Comparison of ENCODE assay signal across 1 cellular context in the genomic region with DNA sequence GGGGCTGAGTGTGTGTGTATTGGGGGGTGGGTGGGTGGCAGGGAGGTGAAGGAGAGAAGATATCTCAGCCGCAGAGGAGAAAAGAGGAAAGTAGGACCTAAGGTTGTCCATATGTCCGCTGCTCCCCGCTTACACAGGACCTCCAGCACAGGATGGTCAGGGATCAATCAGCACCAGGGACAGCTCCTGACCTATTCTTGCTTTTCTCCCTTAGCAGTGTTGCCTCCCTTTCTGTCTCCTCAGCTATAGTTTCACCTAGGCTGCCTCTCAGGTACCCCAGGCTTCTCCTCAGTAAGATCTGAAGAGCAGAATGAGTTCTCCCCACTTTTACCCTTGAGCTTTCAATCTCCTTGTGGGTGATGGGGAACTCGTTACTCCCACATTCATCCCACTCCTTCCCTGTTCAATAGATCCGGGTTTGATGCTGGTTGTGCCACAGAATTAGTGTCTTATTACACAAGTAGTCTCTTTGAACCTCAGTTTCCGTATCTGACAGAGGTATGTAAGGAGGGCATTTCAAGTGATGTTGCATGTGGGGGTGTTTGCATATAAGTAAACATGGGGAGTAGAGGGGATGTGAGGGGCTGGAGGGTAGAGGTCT.
A peak's percentile ranks its signal among the peaks of the same experiment; 100 is the strongest.
TF ChIP-seq lines count a peak whose summit lies in the region.

No MANE protein-coding gene starts in this region.

TF ChIP-seq in K562, 482 proteins besides CTCF, POLR2A, EP300 and RAD21 (continued from another document and continues in another):
- TF ChIP-seq, protein P1, sequence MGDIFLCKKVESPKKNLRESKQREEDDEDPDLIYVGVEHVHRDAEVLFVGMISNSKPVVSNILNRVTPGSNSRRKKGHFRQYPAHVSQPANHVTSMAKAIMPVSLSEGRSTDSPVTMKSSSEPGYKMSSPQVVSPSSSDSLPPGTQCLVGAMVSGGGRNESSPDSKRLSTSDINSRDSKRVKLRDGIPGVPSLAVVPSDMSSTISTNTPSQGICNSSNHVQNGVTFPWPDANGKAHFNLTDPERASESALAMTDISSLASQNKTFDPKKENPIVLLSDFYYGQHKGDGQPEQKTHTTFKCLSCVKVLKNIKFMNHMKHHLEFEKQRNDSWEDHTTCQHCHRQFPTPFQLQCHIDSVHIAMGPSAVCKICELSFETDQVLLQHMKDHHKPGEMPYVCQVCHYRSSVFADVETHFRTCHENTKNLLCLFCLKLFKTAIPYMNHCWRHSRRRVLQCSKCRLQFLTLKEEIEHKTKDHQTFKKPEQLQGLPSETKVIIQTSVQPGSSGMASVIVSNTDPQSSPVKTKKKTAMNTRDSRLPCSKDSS (IDR thresholded peaks at IDR 0.05; ENCODE audit: low read depth, partially characterized antibody): no peak
- TF ChIP-seq, protein P2, sequence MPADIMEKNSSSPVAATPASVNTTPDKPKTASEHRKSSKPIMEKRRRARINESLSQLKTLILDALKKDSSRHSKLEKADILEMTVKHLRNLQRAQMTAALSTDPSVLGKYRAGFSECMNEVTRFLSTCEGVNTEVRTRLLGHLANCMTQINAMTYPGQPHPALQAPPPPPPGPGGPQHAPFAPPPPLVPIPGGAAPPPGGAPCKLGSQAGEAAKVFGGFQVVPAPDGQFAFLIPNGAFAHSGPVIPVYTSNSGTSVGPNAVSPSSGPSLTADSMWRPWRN (IDR thresholded peaks at IDR 0.05; ENCODE audit: low read depth): no peak
- TF ChIP-seq MEF2A (IDR thresholded peaks at IDR 0.05; ENCODE audit: control insufficient read depth, low read depth, low read length): no peak
- TF ChIP-seq, protein P3, sequence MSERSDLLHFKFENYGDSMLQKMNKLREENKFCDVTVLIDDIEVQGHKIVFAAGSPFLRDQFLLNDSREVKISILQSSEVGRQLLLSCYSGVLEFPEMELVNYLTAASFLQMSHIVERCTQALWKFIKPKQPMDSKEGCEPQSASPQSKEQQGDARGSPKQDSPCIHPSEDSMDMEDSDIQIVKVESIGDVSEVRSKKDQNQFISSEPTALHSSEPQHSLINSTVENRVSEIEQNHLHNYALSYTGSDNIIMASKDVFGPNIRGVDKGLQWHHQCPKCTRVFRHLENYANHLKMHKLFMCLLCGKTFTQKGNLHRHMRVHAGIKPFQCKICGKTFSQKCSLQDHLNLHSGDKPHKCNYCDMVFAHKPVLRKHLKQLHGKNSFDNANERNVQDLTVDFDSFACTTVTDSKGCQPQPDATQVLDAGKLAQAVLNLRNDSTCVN (CRISPR knock-in tag; IDR thresholded peaks at IDR 0.05): no peak
- TF ChIP-seq ETS2 (tag; IDR thresholded peaks at IDR 0.05; ENCODE audit: borderline replicate concordance, poor library complexity, severe bottlenecking): no peak
- TF ChIP-seq PHF8 (IDR thresholded peaks at IDR 0.05; ENCODE audit: borderline replicate concordance, low read length): no peak
- no peak for TF ChIP-seq ZC3H8 (IDR thresholded peaks at IDR 0.05)
- TF ChIP-seq PHTF2 (CRISPR knock-in tag; IDR thresholded peaks at IDR 0.05): no peak
- TF ChIP-seq NRF1 (conservative IDR thresholded peaks at IDR 0.05 in 1 of 2, IDR thresholded peaks at IDR 0.05 in 1 of 2): no peak
- TF ChIP-seq EHMT2 (IDR thresholded peaks at IDR 0.05): peak; percentile 99
- TF ChIP-seq, protein P4, sequence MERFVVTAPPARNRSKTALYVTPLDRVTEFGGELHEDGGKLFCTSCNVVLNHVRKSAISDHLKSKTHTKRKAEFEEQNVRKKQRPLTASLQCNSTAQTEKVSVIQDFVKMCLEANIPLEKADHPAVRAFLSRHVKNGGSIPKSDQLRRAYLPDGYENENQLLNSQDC (CRISPR knock-in tag; IDR thresholded peaks at IDR 0.05): no peak
- TF ChIP-seq, protein P5, sequence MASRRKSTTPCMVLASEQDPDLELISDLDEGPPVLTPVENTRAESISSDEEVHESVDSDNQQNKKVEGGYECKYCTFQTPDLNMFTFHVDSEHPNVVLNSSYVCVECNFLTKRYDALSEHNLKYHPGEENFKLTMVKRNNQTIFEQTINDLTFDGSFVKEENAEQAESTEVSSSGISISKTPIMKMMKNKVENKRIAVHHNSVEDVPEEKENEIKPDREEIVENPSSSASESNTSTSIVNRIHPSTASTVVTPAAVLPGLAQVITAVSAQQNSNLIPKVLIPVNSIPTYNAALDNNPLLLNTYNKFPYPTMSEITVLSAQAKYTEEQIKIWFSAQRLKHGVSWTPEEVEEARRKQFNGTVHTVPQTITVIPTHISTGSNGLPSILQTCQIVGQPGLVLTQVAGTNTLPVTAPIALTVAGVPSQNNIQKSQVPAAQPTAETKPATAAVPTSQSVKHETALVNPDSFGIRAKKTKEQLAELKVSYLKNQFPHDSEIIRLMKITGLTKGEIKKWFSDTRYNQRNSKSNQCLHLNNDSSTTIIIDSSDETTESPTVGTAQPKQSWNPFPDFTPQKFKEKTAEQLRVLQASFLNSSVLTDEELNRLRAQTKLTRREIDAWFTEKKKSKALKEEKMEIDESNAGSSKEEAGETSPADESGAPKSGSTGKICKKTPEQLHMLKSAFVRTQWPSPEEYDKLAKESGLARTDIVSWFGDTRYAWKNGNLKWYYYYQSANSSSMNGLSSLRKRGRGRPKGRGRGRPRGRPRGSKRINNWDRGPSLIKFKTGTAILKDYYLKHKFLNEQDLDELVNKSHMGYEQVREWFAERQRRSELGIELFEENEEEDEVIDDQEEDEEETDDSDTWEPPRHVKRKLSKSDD (conservative IDR thresholded peaks at IDR 0.05; ENCODE audit: low read length): no peak
- TF ChIP-seq ZNF589 (CRISPR knock-in tag; IDR thresholded peaks at IDR 0.05; ENCODE audit: low read depth): no peak
- no peak for TF ChIP-seq HNRNPUL1 (IDR thresholded peaks at IDR 0.05; ENCODE audit: low read length)
- no peak for TF ChIP-seq GTF2A2 (tag; IDR thresholded peaks at IDR 0.05)
- TF ChIP-seq, protein P6, sequence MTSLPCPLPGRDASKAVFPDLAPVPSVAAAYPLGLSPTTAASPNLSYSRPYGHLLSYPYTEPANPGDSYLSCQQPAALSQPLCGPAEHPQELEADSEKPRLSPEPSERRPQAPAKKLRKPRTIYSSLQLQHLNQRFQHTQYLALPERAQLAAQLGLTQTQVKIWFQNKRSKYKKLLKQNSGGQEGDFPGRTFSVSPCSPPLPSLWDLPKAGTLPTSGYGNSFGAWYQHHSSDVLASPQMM (CRISPR knock-in tag; IDR thresholded peaks at IDR 0.05): no peak
- no peak for TF ChIP-seq KDM5B (IDR thresholded peaks at IDR 0.05; ENCODE audit: insufficient replicate concordance, low read depth, low read length)
- TF ChIP-seq, protein P7, sequence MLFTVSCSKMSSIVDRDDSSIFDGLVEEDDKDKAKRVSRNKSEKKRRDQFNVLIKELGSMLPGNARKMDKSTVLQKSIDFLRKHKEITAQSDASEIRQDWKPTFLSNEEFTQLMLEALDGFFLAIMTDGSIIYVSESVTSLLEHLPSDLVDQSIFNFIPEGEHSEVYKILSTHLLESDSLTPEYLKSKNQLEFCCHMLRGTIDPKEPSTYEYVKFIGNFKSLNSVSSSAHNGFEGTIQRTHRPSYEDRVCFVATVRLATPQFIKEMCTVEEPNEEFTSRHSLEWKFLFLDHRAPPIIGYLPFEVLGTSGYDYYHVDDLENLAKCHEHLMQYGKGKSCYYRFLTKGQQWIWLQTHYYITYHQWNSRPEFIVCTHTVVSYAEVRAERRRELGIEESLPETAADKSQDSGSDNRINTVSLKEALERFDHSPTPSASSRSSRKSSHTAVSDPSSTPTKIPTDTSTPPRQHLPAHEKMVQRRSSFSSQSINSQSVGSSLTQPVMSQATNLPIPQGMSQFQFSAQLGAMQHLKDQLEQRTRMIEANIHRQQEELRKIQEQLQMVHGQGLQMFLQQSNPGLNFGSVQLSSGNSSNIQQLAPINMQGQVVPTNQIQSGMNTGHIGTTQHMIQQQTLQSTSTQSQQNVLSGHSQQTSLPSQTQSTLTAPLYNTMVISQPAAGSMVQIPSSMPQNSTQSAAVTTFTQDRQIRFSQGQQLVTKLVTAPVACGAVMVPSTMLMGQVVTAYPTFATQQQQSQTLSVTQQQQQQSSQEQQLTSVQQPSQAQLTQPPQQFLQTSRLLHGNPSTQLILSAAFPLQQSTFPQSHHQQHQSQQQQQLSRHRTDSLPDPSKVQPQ (CRISPR knock-in tag; IDR thresholded peaks at IDR 0.05; ENCODE audit: borderline replicate concordance): no peak
- TF ChIP-seq, protein P8, sequence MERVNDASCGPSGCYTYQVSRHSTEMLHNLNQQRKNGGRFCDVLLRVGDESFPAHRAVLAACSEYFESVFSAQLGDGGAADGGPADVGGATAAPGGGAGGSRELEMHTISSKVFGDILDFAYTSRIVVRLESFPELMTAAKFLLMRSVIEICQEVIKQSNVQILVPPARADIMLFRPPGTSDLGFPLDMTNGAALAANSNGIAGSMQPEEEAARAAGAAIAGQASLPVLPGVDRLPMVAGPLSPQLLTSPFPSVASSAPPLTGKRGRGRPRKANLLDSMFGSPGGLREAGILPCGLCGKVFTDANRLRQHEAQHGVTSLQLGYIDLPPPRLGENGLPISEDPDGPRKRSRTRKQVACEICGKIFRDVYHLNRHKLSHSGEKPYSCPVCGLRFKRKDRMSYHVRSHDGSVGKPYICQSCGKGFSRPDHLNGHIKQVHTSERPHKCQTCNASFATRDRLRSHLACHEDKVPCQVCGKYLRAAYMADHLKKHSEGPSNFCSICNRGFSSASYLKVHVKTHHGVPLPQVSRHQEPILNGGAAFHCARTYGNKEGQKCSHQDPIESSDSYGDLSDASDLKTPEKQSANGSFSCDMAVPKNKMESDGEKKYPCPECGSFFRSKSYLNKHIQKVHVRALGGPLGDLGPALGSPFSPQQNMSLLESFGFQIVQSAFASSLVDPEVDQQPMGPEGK (CRISPR knock-in tag; IDR thresholded peaks at IDR 0.05; ENCODE audit: borderline replicate concordance): no peak
- TF ChIP-seq HDGF (IDR thresholded peaks at IDR 0.05): no peak
- TF ChIP-seq POLR2AphosphoS2 (IDR thresholded peaks at IDR 0.05; ENCODE audit: low read length): no peak
- no peak for TF ChIP-seq ZNF311 (CRISPR knock-in tag; IDR thresholded peaks at IDR 0.05)
- no peak for TF ChIP-seq MECOM (CRISPR knock-in tag; IDR thresholded peaks at IDR 0.05)
- TF ChIP-seq MAFG (tag; conservative IDR thresholded peaks at IDR 0.05): no peak
- no peak for TF ChIP-seq MAFF (IDR thresholded peaks at IDR 0.05; ENCODE audit: low read length)
- TF ChIP-seq ARID2 (IDR thresholded peaks at IDR 0.05): no peak
- TF ChIP-seq, protein P9, sequence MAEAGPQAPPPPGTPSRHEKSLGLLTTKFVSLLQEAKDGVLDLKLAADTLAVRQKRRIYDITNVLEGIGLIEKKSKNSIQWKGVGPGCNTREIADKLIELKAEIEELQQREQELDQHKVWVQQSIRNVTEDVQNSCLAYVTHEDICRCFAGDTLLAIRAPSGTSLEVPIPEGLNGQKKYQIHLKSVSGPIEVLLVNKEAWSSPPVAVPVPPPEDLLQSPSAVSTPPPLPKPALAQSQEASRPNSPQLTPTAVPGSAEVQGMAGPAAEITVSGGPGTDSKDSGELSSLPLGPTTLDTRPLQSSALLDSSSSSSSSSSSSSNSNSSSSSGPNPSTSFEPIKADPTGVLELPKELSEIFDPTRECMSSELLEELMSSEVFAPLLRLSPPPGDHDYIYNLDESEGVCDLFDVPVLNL (CRISPR knock-in tag; IDR thresholded peaks at IDR 0.05; ENCODE audit: low read depth): no peak
- TF ChIP-seq, protein P10, sequence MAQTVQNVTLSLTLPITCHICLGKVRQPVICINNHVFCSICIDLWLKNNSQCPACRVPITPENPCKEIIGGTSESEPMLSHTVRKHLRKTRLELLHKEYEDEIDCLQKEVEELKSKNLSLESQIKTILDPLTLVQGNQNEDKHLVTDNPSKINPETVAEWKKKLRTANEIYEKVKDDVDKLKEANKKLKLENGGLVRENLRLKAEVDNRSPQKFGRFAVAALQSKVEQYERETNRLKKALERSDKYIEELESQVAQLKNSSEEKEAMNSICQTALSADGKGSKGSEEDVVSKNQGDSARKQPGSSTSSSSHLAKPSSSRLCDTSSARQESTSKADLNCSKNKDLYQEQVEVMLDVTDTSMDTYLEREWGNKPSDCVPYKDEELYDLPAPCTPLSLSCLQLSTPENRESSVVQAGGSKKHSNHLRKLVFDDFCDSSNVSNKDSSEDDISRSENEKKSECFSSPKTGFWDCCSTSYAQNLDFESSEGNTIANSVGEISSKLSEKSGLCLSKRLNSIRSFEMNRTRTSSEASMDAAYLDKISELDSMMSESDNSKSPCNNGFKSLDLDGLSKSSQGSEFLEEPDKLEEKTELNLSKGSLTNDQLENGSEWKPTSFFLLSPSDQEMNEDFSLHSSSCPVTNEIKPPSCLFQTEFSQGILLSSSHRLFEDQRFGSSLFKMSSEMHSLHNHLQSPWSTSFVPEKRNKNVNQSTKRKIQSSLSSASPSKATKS (CRISPR knock-in tag; IDR thresholded peaks at IDR 0.05): no peak
- TF ChIP-seq CTBP1 (IDR thresholded peaks at IDR 0.05; ENCODE audit: borderline replicate concordance): no peak
- no peak for TF ChIP-seq ZNF134 (CRISPR knock-in tag; conservative IDR thresholded peaks at IDR 0.05)
- TF ChIP-seq ZNF644 (tag; IDR thresholded peaks at IDR 0.05; ENCODE audit: low read depth): 0 out of 2 replicates have a peak, but pooled peaks have one; percentile 53
- TF ChIP-seq ZNF431 (CRISPR knock-in tag; IDR thresholded peaks at IDR 0.05): no peak
- no peak for TF ChIP-seq FOSL1 (tag; conservative IDR thresholded peaks at IDR 0.05)
- TF ChIP-seq, protein P11, sequence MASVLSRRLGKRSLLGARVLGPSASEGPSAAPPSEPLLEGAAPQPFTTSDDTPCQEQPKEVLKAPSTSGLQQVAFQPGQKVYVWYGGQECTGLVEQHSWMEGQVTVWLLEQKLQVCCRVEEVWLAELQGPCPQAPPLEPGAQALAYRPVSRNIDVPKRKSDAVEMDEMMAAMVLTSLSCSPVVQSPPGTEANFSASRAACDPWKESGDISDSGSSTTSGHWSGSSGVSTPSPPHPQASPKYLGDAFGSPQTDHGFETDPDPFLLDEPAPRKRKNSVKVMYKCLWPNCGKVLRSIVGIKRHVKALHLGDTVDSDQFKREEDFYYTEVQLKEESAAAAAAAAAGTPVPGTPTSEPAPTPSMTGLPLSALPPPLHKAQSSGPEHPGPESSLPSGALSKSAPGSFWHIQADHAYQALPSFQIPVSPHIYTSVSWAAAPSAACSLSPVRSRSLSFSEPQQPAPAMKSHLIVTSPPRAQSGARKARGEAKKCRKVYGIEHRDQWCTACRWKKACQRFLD (CRISPR knock-in tag; IDR thresholded peaks at IDR 0.05): 0 out of 2 replicates have a peak, but pooled peaks have one; percentile 61
- no peak for TF ChIP-seq ZNF57 (CRISPR knock-in tag; IDR thresholded peaks at IDR 0.05)
- no peak for TF ChIP-seq WHSC1 (IDR thresholded peaks at IDR 0.05; ENCODE audit: low read length)
- no peak for TF ChIP-seq CHD1 (IDR thresholded peaks at IDR 0.05; ENCODE audit: low read length)
- no peak for TF ChIP-seq ZC3H4 (CRISPR knock-in tag; IDR thresholded peaks at IDR 0.05; ENCODE audit: borderline replicate concordance)
- TF ChIP-seq, protein P12, sequence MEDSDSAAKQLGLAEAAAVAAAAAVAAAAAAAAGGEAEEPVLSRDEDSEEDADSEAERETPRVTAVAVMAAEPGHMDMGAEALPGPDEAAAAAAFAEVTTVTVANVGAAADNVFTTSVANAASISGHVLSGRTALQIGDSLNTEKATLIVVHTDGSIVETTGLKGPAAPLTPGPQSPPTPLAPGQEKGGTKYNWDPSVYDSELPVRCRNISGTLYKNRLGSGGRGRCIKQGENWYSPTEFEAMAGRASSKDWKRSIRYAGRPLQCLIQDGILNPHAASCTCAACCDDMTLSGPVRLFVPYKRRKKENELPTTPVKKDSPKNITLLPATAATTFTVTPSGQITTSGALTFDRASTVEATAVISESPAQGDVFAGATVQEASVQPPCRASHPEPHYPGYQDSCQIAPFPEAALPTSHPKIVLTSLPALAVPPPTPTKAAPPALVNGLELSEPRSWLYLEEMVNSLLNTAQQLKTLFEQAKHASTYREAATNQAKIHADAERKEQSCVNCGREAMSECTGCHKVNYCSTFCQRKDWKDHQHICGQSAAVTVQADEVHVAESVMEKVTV (CRISPR knock-in tag; IDR thresholded peaks at IDR 0.05): no peak
- no peak for TF ChIP-seq EGR1 (conservative IDR thresholded peaks at IDR 0.05)
- TF ChIP-seq HMG20B (CRISPR knock-in tag; IDR thresholded peaks at IDR 0.05): no peak
- TF ChIP-seq CREB1 (IDR thresholded peaks at IDR 0.05): no peak
- no peak for TF ChIP-seq CREB1 (CRISPR knock-in tag; IDR thresholded peaks at IDR 0.05)
- TF ChIP-seq ZNF274 (IDR thresholded peaks at IDR 0.05; ENCODE audit: borderline replicate concordance, low read depth, low read length): no peak
- no peak for TF ChIP-seq PHB2 (IDR thresholded peaks at IDR 0.05; ENCODE audit: low read depth)
